In genomic region chr7:153504288-153505075, GRCh38 we compare ENCODE assay signal across 20 cellular contexts.
DNase-seq lines count a peak whose midpoint lies in the region; ATAC-seq lines count a peak whose summit lies in the region.
"Had no signal": no experiment of that assay in that cellular context is flagged by ENCODE, and none has a peak within 500 bp of the region (broad histone marks: within the 10 kb centered on the region; RNA-seq: fewer than 3 reads in every experiment).

No MANE protein-coding gene starts in this region.

- no peak overlapping the region for H3K4me2 ChIP-seq in neuronal stem cell (ENCODE audit: insufficient read depth, low read length, poor library complexity, severe bottlenecking)
- H3K4me2 ChIP-seq: BLaER1 treated with 17β-estradiol and CSF1 and Interleukin-3, amounts not matched to agents 10 nM and 100 nM; GM23338 had no signal

- peak; percentile 40 for DNase-seq in activated CD4-positive, alpha-beta T cell treated with anti-CD3 and anti-CD28 coated beads, Interleukin-2, amount 10 ng/mL, durations not matched to agents 24 days and 14 days
- DNase-seq in activated CD4-positive, alpha-beta T cell treated with anti-CD3 and anti-CD28 coated beads, Interleukin-2, amount 50 U/mL, for 4 hours, result no peak
- DNase-seq in neuronal stem cell (ENCODE audit: low spot score) (no peak), islet precursor cell (no peak), NCI-H2196 treated with DMSO at 0.1 percent for 48 hours (lab: John Stamatoyannopoulos, UW; ENCODE audit: unreplicated experiment) (no peak)
- DNase-seq in stimulated activated effector memory CD8-positive, alpha-beta T cell treated with anti-CD3 and anti-CD28 coated beads, Interleukin-12 subunit alpha, Interleukin-12 subunit beta, amount 100 ng/mL, for 72 hours (ENCODE audit: low spot score in 2 of 2), result no peak
- DNase-seq: ACHN; AML-193; BE2C; Calu3; CD4-positive, alpha-beta memory T cell; COR-L47; DMS53; DMS79 treated with DMSO at 0.1 percent for 48 hours; GF-D8; H9 had no signal

- no peak overlapping the region for H2AFZ ChIP-seq in neuronal stem cell (ENCODE audit: low read length)
- H2AFZ ChIP-seq: GM23338 had no signal

- H2AK5ac ChIP-seq in neuronal stem cell (ENCODE audit: low read depth, low read length), result peak overlapping the region; percentile 61

- no peak overlapping the region for H2BK15ac ChIP-seq in neuronal stem cell (ENCODE audit: low read length)

- H3K14ac ChIP-seq in neuronal stem cell (ENCODE audit: low read length), result no peak overlapping the region

- no peak overlapping the region for H3K4me3 ChIP-seq in neuronal stem cell (ENCODE audit: low read length in 2 of 2)
- H3K4me3 ChIP-seq: BLaER1 treated with 17β-estradiol and CSF1 and Interleukin-3, amounts not matched to agents 10 nM and 100 nM; GM23338 had no signal

- H3K9me3 ChIP-seq in neuronal stem cell (replicated peaks in 1 of 2; ENCODE audit: control insufficient read depth in 2 of 2, insufficient read depth in 1 of 2, low read depth in 1 of 2, low read length in 2 of 2), result no peaks in the 10 kb centered on the region
- H3K9me3 ChIP-seq: BE2C had no signal

- H3K23ac ChIP-seq in neuronal stem cell (ENCODE audit: low read depth, low read length, poor library complexity), result peak overlapping the region; percentile 55

- H2BK5ac ChIP-seq in neuronal stem cell (ENCODE audit: low read length), result peak overlapping the region; percentile 53

- ATAC-seq in stimulated activated effector memory CD8-positive, alpha-beta T cell treated with anti-CD3 and anti-CD28 coated beads, Interleukin-12 subunit alpha, Interleukin-12 subunit beta, amount 100 ng/mL, for 72 hours, result peak; percentile 24
- ATAC-seq: GM23338, HCT116 had no signal

- H3K27ac Mint-ChIP-seq in activated CD4-positive, alpha-beta T cell treated with anti-CD3 and anti-CD28 coated beads, Interleukin-2, amount 10 ng/mL, durations not matched to agents 24 days and 14 days, result no peak overlapping the region
- H3K27ac Mint-ChIP-seq in stimulated activated effector memory CD8-positive, alpha-beta T cell treated with anti-CD3 and anti-CD28 coated beads, Interleukin-12 subunit alpha, Interleukin-12 subunit beta, amount 100 ng/mL, for 72 hours, result no peak overlapping the region
- H3K27ac Mint-ChIP-seq: CD4-positive, alpha-beta memory T cell; GM23338 had no signal

- H3K4me1 Mint-ChIP-seq in activated CD4-positive, alpha-beta T cell treated with anti-CD3 and anti-CD28 coated beads, Interleukin-2, amount 10 ng/mL, durations not matched to agents 24 days and 14 days, result no peaks in the 10 kb centered on the region
- H3K4me1 Mint-ChIP-seq in stimulated activated effector memory CD8-positive, alpha-beta T cell treated with anti-CD3 and anti-CD28 coated beads, Interleukin-12 subunit alpha, Interleukin-12 subunit beta, amount 100 ng/mL, for 72 hours, result no peaks in the 10 kb centered on the region
- H3K4me1 Mint-ChIP-seq: CD4-positive, alpha-beta memory T cell; GM23338; H9 had no signal

- no peaks in the 10 kb centered on the region for H3K36me3 ChIP-seq in neuronal stem cell (replicated peaks in 1 of 2; ENCODE audit: control insufficient read depth in 2 of 2, insufficient read depth in 2 of 2, low read length in 2 of 2)
- H3K36me3 ChIP-seq: BE2C; BLaER1 treated with 17β-estradiol and CSF1 and Interleukin-3, amounts not matched to agents 10 nM and 100 nM had no signal

- intact Hi-C loops in activated CD4-positive, alpha-beta T cell treated with anti-CD3 and anti-CD28 coated beads, Interleukin-2, amount 10 ng/mL, durations not matched to agents 24 days and 14 days (cut with micrococcal nuclease), result no loop called here

- no peaks in the 10 kb centered on the region for H3K9me3 Mint-ChIP-seq in activated CD4-positive, alpha-beta T cell treated with anti-CD3 and anti-CD28 coated beads, Interleukin-2, amount 10 ng/mL, durations not matched to agents 24 days and 14 days
- H3K9me3 Mint-ChIP-seq in stimulated activated effector memory CD8-positive, alpha-beta T cell treated with anti-CD3 and anti-CD28 coated beads, Interleukin-12 subunit alpha, Interleukin-12 subunit beta, amount 100 ng/mL, for 72 hours, result peaks cover 4% of the 10 kb centered on the region

- no peaks in the 10 kb centered on the region for H3K27me3 ChIP-seq in neuronal stem cell (ENCODE audit: control insufficient read depth in 3 of 3, insufficient read depth in 3 of 3, low read depth in 1 of 3, low read length in 3 of 3)
- H3K27me3 ChIP-seq: BE2C; BLaER1 treated with 17β-estradiol and CSF1 and Interleukin-3, amounts not matched to agents 10 nM and 100 nM had no signal

- no peak overlapping the region for H3K9ac ChIP-seq in neuronal stem cell (ENCODE audit: low read depth, low read length, poor library complexity)
- H3K9ac ChIP-seq: BLaER1 treated with 17β-estradiol and CSF1 and Interleukin-3, amounts not matched to agents 10 nM and 100 nM had no signal

- H4K91ac ChIP-seq in neuronal stem cell (ENCODE audit: low read depth, low read length, poor library complexity), result no peak overlapping the region

- WGBS in neuronal stem cell (ENCODE audit: extremely low coverage in 2 of 2, insufficient read length in 2 of 2, insufficient replicate concordance in 1 of 2), 2 donors, result no CpG with 5 or more reads among the region's 17 CpGs

- no peak overlapping the region for H2BK12ac ChIP-seq in neuronal stem cell (ENCODE audit: low read length)

- no peak overlapping the region for H2BK120ac ChIP-seq in neuronal stem cell (ENCODE audit: low read depth, low read length)

- no peak overlapping the region for H3K27ac ChIP-seq in neuronal stem cell (replicated peaks; ENCODE audit: low read length)
- H3K27ac ChIP-seq: 22Rv1; BLaER1 treated with 17β-estradiol and CSF1 and Interleukin-3, amounts not matched to agents 10 nM and 100 nM had no signal

- peak overlapping the region; percentile 80 for H3K18ac ChIP-seq in neuronal stem cell (ENCODE audit: low read length)

- H3K4me1 ChIP-seq in neuronal stem cell (ENCODE audit: control insufficient read depth in 2 of 2, insufficient read depth in 1 of 2, low read depth in 1 of 2, low read length in 2 of 2), result no peaks in the 10 kb centered on the region
- H3K4me1 ChIP-seq: BE2C; BLaER1 treated with 17β-estradiol and CSF1 and Interleukin-3, amounts not matched to agents 10 nM and 100 nM had no signal

- no peak overlapping the region for H4K8ac ChIP-seq in neuronal stem cell (ENCODE audit: low read depth, low read length)

- H3K4me3 Mint-ChIP-seq in activated CD4-positive, alpha-beta T cell treated with anti-CD3 and anti-CD28 coated beads, Interleukin-2, amount 10 ng/mL, durations not matched to agents 24 days and 14 days, result no peak overlapping the region
- no peak overlapping the region for H3K4me3 Mint-ChIP-seq in stimulated activated effector memory CD8-positive, alpha-beta T cell treated with anti-CD3 and anti-CD28 coated beads, Interleukin-12 subunit alpha, Interleukin-12 subunit beta, amount 100 ng/mL, for 72 hours
- H3K4me3 Mint-ChIP-seq: CD4-positive, alpha-beta memory T cell; GM23338; H9 had no signal

- H3K27me3 Mint-ChIP-seq in activated CD4-positive, alpha-beta T cell treated with anti-CD3 and anti-CD28 coated beads, Interleukin-2, amount 10 ng/mL, durations not matched to agents 24 days and 14 days, result no peaks in the 10 kb centered on the region
- H3K27me3 Mint-ChIP-seq: CD4-positive, alpha-beta memory T cell had no signal

- H3K79me1 ChIP-seq in neuronal stem cell (ENCODE audit: low read depth, low read length), result no peaks in the 10 kb centered on the region

- no peaks in the 10 kb centered on the region for H3K36me3 Mint-ChIP-seq in activated CD4-positive, alpha-beta T cell treated with anti-CD3 and anti-CD28 coated beads, Interleukin-2, amount 10 ng/mL, durations not matched to agents 24 days and 14 days (ENCODE audit: low read depth)
- H3K36me3 Mint-ChIP-seq in stimulated activated effector memory CD8-positive, alpha-beta T cell treated with anti-CD3 and anti-CD28 coated beads, Interleukin-12 subunit alpha, Interleukin-12 subunit beta, amount 100 ng/mL, for 72 hours, result no peaks in the 10 kb centered on the region
- H3K36me3 Mint-ChIP-seq: CD4-positive, alpha-beta memory T cell had no signal

- H3K4ac ChIP-seq in neuronal stem cell (ENCODE audit: low read length), result no peak overlapping the region
